ENCODE assay signal across 8 cellular contexts in the genomic region with DNA sequence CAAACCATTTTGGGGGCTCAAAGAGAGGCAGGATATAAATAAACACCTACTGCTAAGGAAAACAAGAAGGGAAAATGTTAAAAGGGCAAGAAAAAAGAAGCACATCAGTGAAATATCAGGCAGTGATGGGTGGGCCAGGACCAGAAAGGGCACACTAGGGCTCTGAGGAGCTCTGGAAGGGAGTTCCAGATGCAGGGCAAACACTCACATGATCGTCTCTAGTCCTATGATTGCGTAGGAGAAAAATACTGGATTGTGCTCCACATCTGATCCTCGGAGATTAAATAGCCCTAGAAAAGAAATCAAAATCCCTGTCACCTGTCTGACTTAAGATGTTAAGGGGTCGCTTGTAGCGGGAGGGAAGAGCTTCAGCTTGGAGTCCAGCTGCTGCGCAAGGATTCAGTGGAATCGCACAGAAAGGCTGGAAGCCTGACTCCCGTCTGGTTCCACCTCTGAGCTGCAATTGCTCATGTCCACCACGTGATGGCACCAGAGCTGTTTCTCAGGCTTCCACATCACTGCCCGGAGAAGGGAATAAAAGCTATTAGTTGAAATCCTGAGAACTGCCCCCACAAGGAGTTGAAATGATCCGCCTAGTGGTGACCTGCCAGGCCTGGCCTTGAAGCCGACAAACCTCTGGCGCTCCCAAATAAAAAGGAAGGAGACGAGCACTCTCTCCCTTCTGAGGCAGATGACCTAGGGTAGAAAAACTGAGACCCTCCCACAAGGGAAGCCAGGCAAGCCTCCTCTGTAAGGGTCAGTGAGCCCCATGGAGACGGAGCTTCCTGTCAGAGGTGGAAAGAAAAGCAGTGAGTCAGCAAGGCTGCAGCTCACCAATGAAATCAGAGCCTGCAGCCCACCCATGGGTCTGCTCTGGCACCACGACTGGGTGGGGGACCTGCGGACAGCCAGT.
DNase-seq lines count a peak whose midpoint lies in the region; ATAC-seq, FAIRE-seq and TF ChIP-seq lines count a peak whose summit lies in the region.

No MANE protein-coding gene starts in this region.

- peak; percentile 90 for FAIRE-seq in islet of Langerhans (lab: Jason Lieb, UNC)

- no peak overlapping the region for H3K4me3 ChIP-seq in cardiac fibroblast (replicated peaks in 1 of 2; ENCODE audit: low read depth in 2 of 2, low read length in 2 of 2)

- TF ChIP-seq CTCF in VCaP (conservative IDR thresholded peaks at IDR 0.05), result peak; percentile 96
- TF ChIP-seq CTCF in cardiac fibroblast (IDR thresholded peaks at IDR 0.05; ENCODE audit: low read depth, low read length), result peak; percentile 94

- ATAC-seq in HG02970 (IDR thresholded peaks at IDR 0.05; ENCODE audit: low FRiP score, unreplicated experiment), result peak; percentile 64

- H3K27ac ChIP-seq in VCaP, result peak overlapping the region; percentile 56

- DNase-seq in activated gamma-delta T cell treated with Interleukin-2 at 50 U/mL for 16 hours (peak; percentile 52), activated gamma-delta T cell (lab: John Stamatoyannopoulos, UW) (no peak), NCI-H2107 (lab: John Stamatoyannopoulos, UW) (peak; percentile 63), cardiac fibroblast (ENCODE audit: low read depth in 2 of 2) (peak; percentile 94 to 95)
- peak; percentile 15 to 52 (median 46) for DNase-seq in stimulated activated CD4-positive, alpha-beta T cell treated with anti-CD3 and anti-CD28 coated beads, Interleukin-12 subunit alpha, Interleukin-12 subunit beta, amount 100 ng/mL, for 48 hours (ENCODE audit: low read depth in 2 of 3, low spot score in 1 of 3)
